22 cellular contexts compared by ENCODE assay signal in genomic region chr16:80403871-80404270, GRCh38.
"Had no signal": no experiment of that assay in that cellular context is flagged by ENCODE, and none has a peak within 500 bp of the region (broad histone marks: within the 10 kb centered on the region; RNA-seq: fewer than 3 reads in every experiment).

No MANE protein-coding gene starts in this region.

- H3K27me3 Mint-ChIP-seq: progenitor cell of endocrine pancreas had no signal

- ATAC-seq: left cardiac atrium; left lung; lower lobe of right lung; naive thymus-derived CD4-positive, alpha-beta T cell; natural killer cell treated with Interleukin-12 subunit alpha and Interleukin-12 subunit beta and Interleukin-15 and Interleukin-18, amount 100 ng/mL, for 72 hours; right lobe of liver; stimulated activated effector memory CD8-positive, alpha-beta T cell treated with anti-CD3 and anti-CD28 coated beads, Interleukin-12 subunit alpha, Interleukin-12 subunit beta, amount 100 ng/mL, for 72 hours had no signal

- H3K27ac Mint-ChIP-seq: mesothelial cell of epicardium; naive thymus-derived CD4-positive, alpha-beta T cell; natural killer cell treated with Interleukin-12 subunit alpha and Interleukin-12 subunit beta and Interleukin-15 and Interleukin-18, amount 100 ng/mL, for 72 hours; stimulated activated effector memory CD8-positive, alpha-beta T cell treated with anti-CD3 and anti-CD28 coated beads, Interleukin-12 subunit alpha, Interleukin-12 subunit beta, amount 100 ng/mL, for 72 hours; stimulated activated naive CD8-positive, alpha-beta T cell treated with anti-CD3 and anti-CD28 coated beads, Interleukin-15, Interleukin-2, amounts not matched to agents 100 ng/mL and 50 ng/mL, for 24 hours had no signal

- H3K36me3 Mint-ChIP-seq: mesothelial cell of epicardium; naive thymus-derived CD4-positive, alpha-beta T cell; natural killer cell treated with Interleukin-12 subunit alpha and Interleukin-12 subunit beta and Interleukin-15 and Interleukin-18, amount 100 ng/mL, for 72 hours; stimulated activated effector memory CD8-positive, alpha-beta T cell treated with anti-CD3 and anti-CD28 coated beads, Interleukin-12 subunit alpha, Interleukin-12 subunit beta, amount 100 ng/mL, for 72 hours had no signal

- H3K4me3 Mint-ChIP-seq: mesothelial cell of epicardium; naive thymus-derived CD4-positive, alpha-beta T cell; natural killer cell treated with Interleukin-12 subunit alpha and Interleukin-12 subunit beta and Interleukin-15 and Interleukin-18, amount 100 ng/mL, for 72 hours; stimulated activated effector memory CD8-positive, alpha-beta T cell treated with anti-CD3 and anti-CD28 coated beads, Interleukin-12 subunit alpha, Interleukin-12 subunit beta, amount 100 ng/mL, for 72 hours; stimulated activated naive CD8-positive, alpha-beta T cell treated with anti-CD3 and anti-CD28 coated beads, Interleukin-15, Interleukin-2, amounts not matched to agents 100 ng/mL and 50 ng/mL, for 24 hours had no signal

- H3K4me1 Mint-ChIP-seq: mesothelial cell of epicardium; stimulated activated effector memory CD8-positive, alpha-beta T cell treated with anti-CD3 and anti-CD28 coated beads, Interleukin-12 subunit alpha, Interleukin-12 subunit beta, amount 100 ng/mL, for 72 hours had no signal

- DNase-seq: head of caudate nucleus; hippocampal formation; kidney glomerular epithelial cell; left cardiac atrium; left lung; lower lobe of right lung; mammary epithelial cell; mesendoderm; naive thymus-derived CD4-positive, alpha-beta T cell; nucleus accumbens; right lobe of liver; spleen; stimulated activated CD4-positive, alpha-beta T cell treated with anti-CD3 and anti-CD28 coated beads, Interleukin-4, amount 100 ng/mL, for 24 hours; stimulated activated naive CD4-positive, alpha-beta T cell; tibial artery; trophoblast cell; uterus had no signal

- H3K9me3 Mint-ChIP-seq: mesothelial cell of epicardium; natural killer cell treated with Interleukin-12 subunit alpha and Interleukin-12 subunit beta and Interleukin-15 and Interleukin-18, amount 100 ng/mL, for 72 hours; stimulated activated effector memory CD8-positive, alpha-beta T cell treated with anti-CD3 and anti-CD28 coated beads, Interleukin-12 subunit alpha, Interleukin-12 subunit beta, amount 100 ng/mL, for 72 hours; stimulated activated naive CD8-positive, alpha-beta T cell treated with anti-CD3 and anti-CD28 coated beads, Interleukin-15, Interleukin-2, amounts not matched to agents 100 ng/mL and 50 ng/mL, for 24 hours had no signal
